Comparison of ENCODE assay signal across 1 cellular context in genomic region chr14:23034498-23035302, GRCh38.
TF ChIP-seq lines count a peak whose summit lies in the region.

Gene PSMB5, minus strand, starts transcription at chr14:23034900. Its CDS starts 19 bp downstream, at chr14:23034881.

TF ChIP-seq in K562, 482 proteins besides CTCF, POLR2A, EP300 and RAD21 (continued from another document and continues in another):
- TF ChIP-seq ZHX1 (conservative IDR thresholded peaks at IDR 0.05; ENCODE audit: low read length) (no peak), U2AF1 (optimal IDR thresholded peaks at IDR 0.05; ENCODE audit: low read depth, low read length) (no peak), CCAR2 (IDR thresholded peaks at IDR 0.05; ENCODE audit: low read depth, low read length) (no peak), BACH1 (tag; IDR thresholded peaks at IDR 0.05) (peak; percentile 91), AFF1 (IDR thresholded peaks at IDR 0.05; ENCODE audit: low read depth in 1 of 2, partially characterized antibody in 2 of 2) (no peak), ZNF583 (CRISPR knock-in tag; IDR thresholded peaks at IDR 0.05) (no peak), GATAD2B (IDR thresholded peaks at IDR 0.05; ENCODE audit: borderline replicate concordance) (no peak), POLR2AphosphoS2 (IDR thresholded peaks at IDR 0.05; ENCODE audit: low read length) (no peak), ID3 (CRISPR knock-in tag; IDR thresholded peaks at IDR 0.05) (no peak), ID3 (tag; IDR thresholded peaks at IDR 0.05) (peak; percentile 60; the same call in 1 of the 2 replicates), PPARD (CRISPR knock-in tag; IDR thresholded peaks at IDR 0.05) (no peak), RERE (CRISPR knock-in tag; IDR thresholded peaks at IDR 0.05; ENCODE audit: borderline replicate concordance) (no peak), ARHGAP35 (IDR thresholded peaks at IDR 0.05; ENCODE audit: partially characterized antibody) (no peak), ZNF408 (CRISPR knock-in tag; IDR thresholded peaks at IDR 0.05; ENCODE audit: low read depth) (no peak), BRF1 (IDR thresholded peaks at IDR 0.05; ENCODE audit: borderline replicate concordance, extremely low read depth, insufficient read length) (no peak), ZNF780A (CRISPR knock-in tag; IDR thresholded peaks at IDR 0.05) (no peak), HCFC1 (IDR thresholded peaks at IDR 0.05; ENCODE audit: low read depth, low read length) (peak; percentile 86), ZSCAN29 (IDR thresholded peaks at IDR 0.05) (no peak), SREBF1 (IDR thresholded peaks at IDR 0.05; ENCODE audit: borderline replicate concordance, low read depth, low read length) (no peak), MTF1 (CRISPR knock-in tag; IDR thresholded peaks at IDR 0.05; ENCODE audit: borderline replicate concordance) (no peak), CREBBP (IDR thresholded peaks at IDR 0.05; ENCODE audit: low read depth, low read length) (no peak), PHF21A (IDR thresholded peaks at IDR 0.05; ENCODE audit: borderline replicate concordance, low read depth) (no peak), ARNT (IDR thresholded peaks at IDR 0.05) (peak; percentile 55 to 59; a peak in 2 of 4 replicates), HDAC8 (tag; IDR thresholded peaks at IDR 0.05) (no peak; the same call in none of the 2 replicates), CTBP1 (IDR thresholded peaks at IDR 0.05; ENCODE audit: borderline replicate concordance) (no peak; the same call in 1 of the 2 replicates), FOXA3 (CRISPR knock-in tag; conservative IDR thresholded peaks at IDR 0.05 in 1 of 2, IDR thresholded peaks at IDR 0.05 in 1 of 2) (0 out of 4 replicates have a peak, but pooled peaks of 1 of the 2 experiments have one; percentile 20), RB1 (IDR thresholded peaks at IDR 0.05; ENCODE audit: low read depth) (no peak), SMARCA4 (IDR thresholded peaks at IDR 0.05) (no peak), CHCHD3 (CRISPR knock-in tag; IDR thresholded peaks at IDR 0.05) (no peak), STAG1 (CRISPR knock-in tag; IDR thresholded peaks at IDR 0.05; ENCODE audit: borderline replicate concordance) (no peak), NCOA2 (IDR thresholded peaks at IDR 0.05; ENCODE audit: partially characterized antibody in 2 of 2) (no peak), MEIS2 (IDR thresholded peaks at IDR 0.05; ENCODE audit: partially characterized antibody) (no peak), NONO (IDR thresholded peaks at IDR 0.05; ENCODE audit: low read depth in 2 of 2, low read length in 1 of 2) (no peak), ZNF232 (CRISPR knock-in tag; IDR thresholded peaks at IDR 0.05) (no peak), NR2C1 (IDR thresholded peaks at IDR 0.05) (peak; percentile 95), NR2C1 (tag; IDR thresholded peaks at IDR 0.05) (peak; percentile 96), SETDB1 (IDR thresholded peaks at IDR 0.05; ENCODE audit: low read length) (no peak)
- TF ChIP-seq, protein P1, sequence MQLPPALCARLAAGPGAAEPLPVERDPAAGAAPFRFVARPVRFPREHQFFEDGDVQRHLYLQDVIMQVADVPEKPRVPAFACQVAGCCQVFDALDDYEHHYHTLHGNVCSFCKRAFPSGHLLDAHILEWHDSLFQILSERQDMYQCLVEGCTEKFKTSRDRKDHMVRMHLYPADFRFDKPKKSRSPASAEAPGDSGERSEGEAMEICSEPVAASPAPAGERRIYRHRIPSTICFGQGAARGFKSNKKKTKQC (CRISPR knock-in tag; IDR thresholded peaks at IDR 0.05) = no peak
- TF ChIP-seq, protein P2, sequence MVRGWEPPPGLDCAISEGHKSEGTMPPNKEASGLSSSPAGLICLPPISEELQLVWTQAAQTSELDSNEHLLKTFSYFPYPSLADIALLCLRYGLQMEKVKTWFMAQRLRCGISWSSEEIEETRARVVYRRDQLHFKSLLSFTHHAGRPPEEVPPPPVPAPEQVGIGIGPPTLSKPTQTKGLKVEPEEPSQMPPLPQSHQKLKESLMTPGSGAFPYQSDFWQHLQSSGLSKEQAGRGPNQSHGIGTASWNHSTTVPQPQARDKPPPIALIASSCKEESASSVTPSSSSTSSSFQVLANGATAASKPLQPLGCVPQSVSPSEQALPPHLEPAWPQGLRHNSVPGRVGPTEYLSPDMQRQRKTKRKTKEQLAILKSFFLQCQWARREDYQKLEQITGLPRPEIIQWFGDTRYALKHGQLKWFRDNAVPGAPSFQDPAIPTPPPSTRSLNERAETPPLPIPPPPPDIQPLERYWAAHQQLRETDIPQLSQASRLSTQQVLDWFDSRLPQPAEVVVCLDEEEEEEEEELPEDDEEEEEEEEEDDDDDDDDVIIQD (CRISPR knock-in tag; IDR thresholded peaks at IDR 0.05) = 0 out of 2 replicates have a peak, but pooled peaks have one; percentile 33
- TF ChIP-seq, protein P3, sequence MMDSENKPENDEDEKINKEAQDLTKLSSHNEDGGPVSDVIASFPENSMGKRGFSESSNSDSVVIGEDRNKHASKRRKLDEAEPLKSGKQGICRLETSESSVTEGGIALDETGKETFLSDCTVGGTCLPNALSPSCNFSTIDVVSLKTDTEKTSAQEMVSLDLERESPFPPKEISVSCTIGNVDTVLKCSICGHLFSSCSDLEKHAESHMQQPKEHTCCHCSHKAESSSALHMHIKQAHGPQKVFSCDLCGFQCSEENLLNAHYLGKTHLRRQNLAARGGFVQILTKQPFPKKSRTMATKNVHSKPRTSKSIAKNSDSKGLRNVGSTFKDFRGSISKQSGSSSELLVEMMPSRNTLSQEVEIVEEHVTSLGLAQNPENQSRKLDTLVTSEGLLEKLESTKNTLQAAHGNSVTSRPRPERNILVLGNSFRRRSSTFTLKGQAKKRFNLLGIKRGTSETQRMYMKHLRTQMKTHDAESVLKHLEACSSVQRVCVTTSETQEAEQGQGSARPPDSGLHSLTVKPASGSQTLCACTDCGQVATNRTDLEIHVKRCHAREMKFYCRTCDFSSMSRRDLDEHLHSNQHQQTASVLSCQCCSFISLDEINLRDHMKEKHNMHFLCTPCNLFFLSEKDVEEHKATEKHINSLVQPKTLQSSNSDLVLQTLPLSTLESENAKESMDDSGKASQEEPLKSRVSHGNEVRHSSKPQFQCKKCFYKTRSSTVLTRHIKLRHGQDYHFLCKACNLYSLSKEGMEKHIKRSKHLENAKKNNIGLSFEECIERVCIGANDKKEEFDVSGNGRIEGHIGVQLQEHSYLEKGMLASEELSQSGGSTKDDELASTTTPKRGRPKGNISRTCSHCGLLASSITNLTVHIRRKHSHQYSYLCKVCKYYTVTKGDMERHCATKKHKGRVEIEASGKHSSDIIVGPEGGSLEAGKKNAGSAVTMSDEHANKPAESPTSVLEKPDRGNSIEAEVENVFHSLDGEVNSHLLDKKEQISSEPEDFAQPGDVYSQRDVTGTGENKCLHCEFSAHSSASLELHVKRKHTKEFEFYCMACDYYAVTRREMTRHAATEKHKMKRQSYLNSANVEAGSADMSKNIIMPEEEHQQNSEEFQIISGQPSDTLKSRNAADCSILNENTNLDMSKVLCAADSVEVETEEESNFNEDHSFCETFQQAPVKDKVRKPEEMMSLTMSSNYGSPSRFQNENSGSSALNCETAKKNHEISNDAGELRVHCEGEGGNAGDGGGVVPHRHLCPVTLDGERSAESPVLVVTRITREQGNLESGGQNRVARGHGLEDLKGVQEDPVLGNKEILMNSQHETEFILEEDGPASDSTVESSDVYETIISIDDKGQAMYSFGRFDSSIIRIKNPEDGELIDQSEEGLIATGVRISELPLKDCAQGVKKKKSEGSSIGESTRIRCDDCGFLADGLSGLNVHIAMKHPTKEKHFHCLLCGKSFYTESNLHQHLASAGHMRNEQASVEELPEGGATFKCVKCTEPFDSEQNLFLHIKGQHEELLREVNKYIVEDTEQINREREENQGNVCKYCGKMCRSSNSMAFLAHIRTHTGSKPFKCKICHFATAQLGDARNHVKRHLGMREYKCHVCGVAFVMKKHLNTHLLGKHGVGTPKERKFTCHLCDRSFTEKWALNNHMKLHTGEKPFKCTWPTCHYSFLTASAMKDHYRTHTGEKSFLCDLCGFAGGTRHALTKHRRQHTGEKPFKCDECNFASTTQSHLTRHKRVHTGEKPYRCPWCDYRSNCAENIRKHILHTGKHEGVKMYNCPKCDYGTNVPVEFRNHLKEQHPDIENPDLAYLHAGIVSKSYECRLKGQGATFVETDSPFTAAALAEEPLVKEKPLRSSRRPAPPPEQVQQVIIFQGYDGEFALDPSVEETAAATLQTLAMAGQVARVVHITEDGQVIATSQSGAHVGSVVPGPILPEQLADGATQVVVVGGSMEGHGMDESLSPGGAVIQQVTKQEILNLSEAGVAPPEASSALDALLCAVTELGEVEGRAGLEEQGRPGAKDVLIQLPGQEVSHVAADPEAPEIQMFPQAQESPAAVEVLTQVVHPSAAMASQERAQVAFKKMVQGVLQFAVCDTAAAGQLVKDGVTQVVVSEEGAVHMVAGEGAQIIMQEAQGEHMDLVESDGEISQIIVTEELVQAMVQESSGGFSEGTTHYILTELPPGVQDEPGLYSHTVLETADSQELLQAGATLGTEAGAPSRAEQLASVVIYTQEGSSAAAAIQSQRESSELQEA (IDR thresholded peaks at IDR 0.05; ENCODE audit: low read depth) = peak; percentile 91
